Comparison of ENCODE assay signal across 23 cellular contexts in genomic region chr7:97019710-97020109, GRCh38. TPM values are rescaled to one million over a fixed set of nuclear protein-coding genes. Genes with fewer than 3 reads are reported as not detected.
"Had no signal": no experiment of that assay in that cellular context is flagged by ENCODE, and none has a peak within 500 bp of the region (broad histone marks: within the 10 kb centered on the region; RNA-seq: fewer than 3 reads in every experiment).

No MANE protein-coding gene starts in this region.

- H3K4me3 ChIP-seq: heart right ventricle, mucosa of descending colon, stomach, upper lobe of left lung had no signal

- H3K27ac ChIP-seq: heart right ventricle, parathyroid adenoma, stomach, upper lobe of left lung, WERI-Rb-1 had no signal

- DNase-seq: activated CD4-positive, alpha-beta T cell treated with anti-CD3 and anti-CD28 coated beads for 1 hour; activated CD8-positive, alpha-beta memory T cell treated with anti-CD3 and anti-CD28 coated beads for 24 hours; activated CD8-positive, alpha-beta memory T cell treated with anti-CD3 and anti-CD28 coated beads, Interleukin-2, amount 50 U/mL, for 48 hours; activated effector memory CD4-positive, alpha-beta T cell treated with anti-CD3 and anti-CD28 coated beads, Interleukin-2, amount 50 U/mL, for 16 hours; activated naive CD4-positive, alpha-beta T cell treated with anti-CD3 and anti-CD28 coated beads, Interleukin-2, amount 50 U/mL, for 16 hours; activated T-cell treated with anti-CD3 and anti-CD28 coated beads, Interleukin-2, amount 50 U/mL, for 48 hours; cerebellar nuclear complex; cortex of kidney; effector CD4-positive, alpha-beta T cell; heart right ventricle; mucosa of descending colon; naive B cell; stimulated activated CD4-positive, alpha-beta T cell treated with anti-CD3 and anti-CD28 coated beads, Interleukin-4, amount 100 ng/mL, for 24 hours; stomach; upper lobe of left lung; WERI-Rb-1 had no signal

- H3K36me3 ChIP-seq: heart right ventricle, stomach, upper lobe of left lung had no signal

- H3K9me3 ChIP-seq: heart right ventricle, mucosa of descending colon, upper lobe of left lung had no signal

- H3K79me2 ChIP-seq: parathyroid adenoma had no signal

- H2AFZ ChIP-seq: parathyroid adenoma had no signal

- H3K4me1 ChIP-seq: parathyroid adenoma had no signal

- H3K9ac ChIP-seq: parathyroid adenoma had no signal

- ATAC-seq: esophagus mucosa; heart right ventricle; mucosa of descending colon; sciatic nerve; stimulated activated effector memory CD8-positive, alpha-beta T cell treated with anti-CD3 and anti-CD28 coated beads, Interleukin-12 subunit alpha, Interleukin-12 subunit beta, amount 100 ng/mL, for 72 hours had no signal

RNA-seq across cellular contexts. Expression of gene DLX5, which starts 4.9 kb away (rescaled TPM):
- total RNA-seq: bronchial epithelial cell, heart right ventricle, liver, upper lobe of left lung had no signal
- polyA plus RNA-seq: liver had no signal

RNA-seq across cellular contexts. Expression of gene DLX6, which starts 14.4 kb away (rescaled TPM):
- total RNA-seq: bronchial epithelial cell, esophagus mucosa, heart right ventricle, liver, sciatic nerve, stomach, upper lobe of left lung had no signal
- polyA plus RNA-seq: adipose tissue, heart right ventricle, liver had no signal
